ENCODE assay signal across 10 cellular contexts in the genomic region with DNA sequence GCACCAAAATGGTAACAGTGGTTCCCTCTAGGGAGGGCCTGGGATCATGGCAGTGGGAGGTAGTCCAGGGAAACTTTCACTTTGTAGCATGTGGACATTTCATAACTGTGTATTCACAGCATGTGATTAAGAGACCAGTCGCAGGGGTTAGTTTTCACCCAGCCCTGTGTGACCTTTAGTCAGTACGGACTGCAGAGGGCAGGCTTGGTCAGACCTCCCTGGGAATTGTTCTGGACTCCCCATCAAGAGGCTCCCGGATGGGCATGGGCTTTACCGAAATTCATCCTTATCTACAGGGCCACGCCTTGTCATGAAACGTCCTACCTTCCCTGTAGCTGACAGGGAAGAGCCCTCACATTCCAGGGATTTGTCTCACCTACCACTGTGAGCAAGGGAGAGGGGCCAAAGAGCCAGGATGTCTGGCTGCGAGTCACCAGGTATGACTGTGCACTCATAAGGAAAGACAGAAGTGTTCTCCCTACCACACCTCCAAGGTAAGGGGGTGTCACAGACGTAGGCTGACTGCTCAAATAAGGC. TPM values are rescaled to one million over a fixed set of nuclear protein-coding genes. Genes with fewer than 3 reads are reported as not detected.
DNase-seq lines count a peak whose midpoint lies in the region; ATAC-seq and TF ChIP-seq lines count a peak whose summit lies in the region.
"Had no signal": no experiment of that assay in that cellular context is flagged by ENCODE, and none has a peak within 500 bp of the region (broad histone marks: within the 10 kb centered on the region; RNA-seq: fewer than 3 reads in every experiment).

No MANE protein-coding gene starts in this region.

- H3K9me3 Mint-ChIP-seq in WTC11, result no peaks in the 10 kb centered on the region

- POLR2A ChIA-PET in WTC11 (lab: Charles Lee), result no interaction called here

- no peaks in the 10 kb centered on the region for H3K9me3 ChIP-seq in MG63
- no peaks in the 10 kb centered on the region for H3K9me3 ChIP-seq in esophagus (ENCODE audit: control insufficient read depth in 2 of 2, insufficient read depth in 1 of 2, low read depth in 1 of 2, low read length in 1 of 2)
- no peaks in the 10 kb centered on the region for H3K9me3 ChIP-seq in transverse colon

- peaks cover 41% of the 10 kb centered on the region for H3K36me3 Mint-ChIP-seq in WTC11

- H3K27ac ChIP-seq in esophagus (ENCODE audit: low read depth in 2 of 2, low read length in 1 of 2), result peak overlapping the region; percentile 87 to 88
- H3K27ac ChIP-seq in transverse colon, result peak overlapping the region; percentile 67 to 83 (median 72)

- intact Hi-C loops in transverse colon (cut with DNase I; ENCODE audit: low total_unique reads), result no loop called here

- ATAC-seq in left lobe of liver, result peak; percentile 75
- no peak for ATAC-seq in WTC11
- ATAC-seq in HG03175 (IDR thresholded peaks at IDR 0.05; ENCODE audit: unreplicated experiment), result no peak
- ATAC-seq in GM21360 (IDR thresholded peaks at IDR 0.05; ENCODE audit: unreplicated experiment), result no peak

- TF ChIP-seq EP300 in transverse colon (IDR thresholded peaks at IDR 0.05; ENCODE audit: low read depth), result no peak

- H3K27me3 ChIP-seq in MG63 (no peaks in the 10 kb centered on the region), esophagus (ENCODE audit: control insufficient read depth in 1 of 2, insufficient read depth in 2 of 2, low read length in 2 of 2) (no peaks in the 10 kb centered on the region), transverse colon (no peaks in the 10 kb centered on the region)

- DNase-seq in MG63, result peak; percentile 29
- DNase-seq in left lobe of liver (ENCODE audit: low spot score), result peak; percentile 88
- DNase-seq in transverse colon, result no peak
- DNase-seq in WTC11 (ENCODE audit: low spot score), result no peak
- no peak for DNase-seq in COR-L47 (lab: John Stamatoyannopoulos, UW)
- DNase-seq: DMS79; stimulated activated CD4-positive, alpha-beta T cell treated with anti-CD3 and anti-CD28 coated beads, Interleukin-4, amount 100 ng/mL, for 4 hours had no signal

- H3K27ac Mint-ChIP-seq in WTC11, result no peak overlapping the region

- CTCF ChIA-PET in WTC11 (lab: Charles Lee), result interaction anchor here (1.1 to 2.5 kb wide), 3 partner anchors 8 to 70 kb away, joined by 3 to 16 read pairs (median 7); no protein-coding TSS in a partner anchor

- H3K4me3 ChIP-seq in MG63 (no peak overlapping the region), esophagus (ENCODE audit: low read depth in 1 of 2, low read length in 2 of 2) (no peak overlapping the region), transverse colon (no peak overlapping the region)

- TF ChIP-seq CTCF in transverse colon (IDR thresholded peaks at IDR 0.05), result no peak
- TF ChIP-seq CTCF in WTC11 (IDR thresholded peaks at IDR 0.05), result no peak

- no peak overlapping the region for H3K4me3 Mint-ChIP-seq in WTC11

- peaks cover 4% of the 10 kb centered on the region; the same call in 1 of the 2 replicates for H3K4me1 Mint-ChIP-seq in WTC11

- H3K36me3 ChIP-seq in MG63 (peaks cover 78% of the 10 kb centered on the region), esophagus (ENCODE audit: control insufficient read depth in 2 of 2, insufficient read depth in 2 of 2, low read length in 1 of 2) (peaks cover 19 to 47% of the 10 kb centered on the region in 2 donors), transverse colon (peaks cover 0 to 83% (median 40%) of the 10 kb centered on the region in 4 donors)

- no peak for TF ChIP-seq POLR2A in transverse colon (IDR thresholded peaks at IDR 0.05)

- in situ Hi-C loops in transverse colon (cut with MboI; ENCODE audit: low pct_ligation_motif_present in 1 of 4, low pct_unique_long_range_greater_than_20kb in 1 of 4, low sequenced_read_pairs in 3 of 4), result no loop called here

- H3K4me1 ChIP-seq in esophagus (ENCODE audit: control insufficient read depth in 2 of 2, insufficient read depth in 2 of 2, low read length in 1 of 2) (peaks cover 6 to 25% of the 10 kb centered on the region in 2 donors), transverse colon (peaks cover 8 to 20% (median 16%) of the 10 kb centered on the region in 4 donors)

- H3K27me3 Mint-ChIP-seq in WTC11 (ENCODE audit: low read depth), result no peaks in the 10 kb centered on the region

- WGBS in esophagus, 2 donors, result 72 to 75% methylated on average over 8 of the region's 8 CpGs
- WGBS in transverse colon (ENCODE audit: low coverage in 1 of 2), 2 donors, result 69 to 73% methylated on average over 4 to 8 of the region's 8 CpGs

TF ChIP-seq in WTC11, 78 proteins besides CTCF, POLR2A, EP300 and RAD21 (continues in another document):
- TF ChIP-seq, protein P1, sequence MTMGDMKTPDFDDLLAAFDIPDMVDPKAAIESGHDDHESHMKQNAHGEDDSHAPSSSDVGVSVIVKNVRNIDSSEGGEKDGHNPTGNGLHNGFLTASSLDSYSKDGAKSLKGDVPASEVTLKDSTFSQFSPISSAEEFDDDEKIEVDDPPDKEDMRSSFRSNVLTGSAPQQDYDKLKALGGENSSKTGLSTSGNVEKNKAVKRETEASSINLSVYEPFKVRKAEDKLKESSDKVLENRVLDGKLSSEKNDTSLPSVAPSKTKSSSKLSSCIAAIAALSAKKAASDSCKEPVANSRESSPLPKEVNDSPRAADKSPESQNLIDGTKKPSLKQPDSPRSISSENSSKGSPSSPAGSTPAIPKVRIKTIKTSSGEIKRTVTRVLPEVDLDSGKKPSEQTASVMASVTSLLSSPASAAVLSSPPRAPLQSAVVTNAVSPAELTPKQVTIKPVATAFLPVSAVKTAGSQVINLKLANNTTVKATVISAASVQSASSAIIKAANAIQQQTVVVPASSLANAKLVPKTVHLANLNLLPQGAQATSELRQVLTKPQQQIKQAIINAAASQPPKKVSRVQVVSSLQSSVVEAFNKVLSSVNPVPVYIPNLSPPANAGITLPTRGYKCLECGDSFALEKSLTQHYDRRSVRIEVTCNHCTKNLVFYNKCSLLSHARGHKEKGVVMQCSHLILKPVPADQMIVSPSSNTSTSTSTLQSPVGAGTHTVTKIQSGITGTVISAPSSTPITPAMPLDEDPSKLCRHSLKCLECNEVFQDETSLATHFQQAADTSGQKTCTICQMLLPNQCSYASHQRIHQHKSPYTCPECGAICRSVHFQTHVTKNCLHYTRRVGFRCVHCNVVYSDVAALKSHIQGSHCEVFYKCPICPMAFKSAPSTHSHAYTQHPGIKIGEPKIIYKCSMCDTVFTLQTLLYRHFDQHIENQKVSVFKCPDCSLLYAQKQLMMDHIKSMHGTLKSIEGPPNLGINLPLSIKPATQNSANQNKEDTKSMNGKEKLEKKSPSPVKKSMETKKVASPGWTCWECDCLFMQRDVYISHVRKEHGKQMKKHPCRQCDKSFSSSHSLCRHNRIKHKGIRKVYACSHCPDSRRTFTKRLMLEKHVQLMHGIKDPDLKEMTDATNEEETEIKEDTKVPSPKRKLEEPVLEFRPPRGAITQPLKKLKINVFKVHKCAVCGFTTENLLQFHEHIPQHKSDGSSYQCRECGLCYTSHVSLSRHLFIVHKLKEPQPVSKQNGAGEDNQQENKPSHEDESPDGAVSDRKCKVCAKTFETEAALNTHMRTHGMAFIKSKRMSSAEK (CRISPR knock-in tag; IDR thresholded peaks at IDR 0.05; ENCODE audit: borderline replicate concordance), result no peak
- TF ChIP-seq SMAD4 (CRISPR knock-in tag; IDR thresholded peaks at IDR 0.05) (no peak), NR1H2 (CRISPR knock-in tag; IDR thresholded peaks at IDR 0.05) (no peak)
- TF ChIP-seq, protein P2, sequence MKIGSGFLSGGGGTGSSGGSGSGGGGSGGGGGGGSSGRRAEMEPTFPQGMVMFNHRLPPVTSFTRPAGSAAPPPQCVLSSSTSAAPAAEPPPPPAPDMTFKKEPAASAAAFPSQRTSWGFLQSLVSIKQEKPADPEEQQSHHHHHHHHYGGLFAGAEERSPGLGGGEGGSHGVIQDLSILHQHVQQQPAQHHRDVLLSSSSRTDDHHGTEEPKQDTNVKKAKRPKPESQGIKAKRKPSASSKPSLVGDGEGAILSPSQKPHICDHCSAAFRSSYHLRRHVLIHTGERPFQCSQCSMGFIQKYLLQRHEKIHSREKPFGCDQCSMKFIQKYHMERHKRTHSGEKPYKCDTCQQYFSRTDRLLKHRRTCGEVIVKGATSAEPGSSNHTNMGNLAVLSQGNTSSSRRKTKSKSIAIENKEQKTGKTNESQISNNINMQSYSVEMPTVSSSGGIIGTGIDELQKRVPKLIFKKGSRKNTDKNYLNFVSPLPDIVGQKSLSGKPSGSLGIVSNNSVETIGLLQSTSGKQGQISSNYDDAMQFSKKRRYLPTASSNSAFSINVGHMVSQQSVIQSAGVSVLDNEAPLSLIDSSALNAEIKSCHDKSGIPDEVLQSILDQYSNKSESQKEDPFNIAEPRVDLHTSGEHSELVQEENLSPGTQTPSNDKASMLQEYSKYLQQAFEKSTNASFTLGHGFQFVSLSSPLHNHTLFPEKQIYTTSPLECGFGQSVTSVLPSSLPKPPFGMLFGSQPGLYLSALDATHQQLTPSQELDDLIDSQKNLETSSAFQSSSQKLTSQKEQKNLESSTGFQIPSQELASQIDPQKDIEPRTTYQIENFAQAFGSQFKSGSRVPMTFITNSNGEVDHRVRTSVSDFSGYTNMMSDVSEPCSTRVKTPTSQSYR (CRISPR knock-in tag; IDR thresholded peaks at IDR 0.05), result no peak
- TF ChIP-seq, protein P3, sequence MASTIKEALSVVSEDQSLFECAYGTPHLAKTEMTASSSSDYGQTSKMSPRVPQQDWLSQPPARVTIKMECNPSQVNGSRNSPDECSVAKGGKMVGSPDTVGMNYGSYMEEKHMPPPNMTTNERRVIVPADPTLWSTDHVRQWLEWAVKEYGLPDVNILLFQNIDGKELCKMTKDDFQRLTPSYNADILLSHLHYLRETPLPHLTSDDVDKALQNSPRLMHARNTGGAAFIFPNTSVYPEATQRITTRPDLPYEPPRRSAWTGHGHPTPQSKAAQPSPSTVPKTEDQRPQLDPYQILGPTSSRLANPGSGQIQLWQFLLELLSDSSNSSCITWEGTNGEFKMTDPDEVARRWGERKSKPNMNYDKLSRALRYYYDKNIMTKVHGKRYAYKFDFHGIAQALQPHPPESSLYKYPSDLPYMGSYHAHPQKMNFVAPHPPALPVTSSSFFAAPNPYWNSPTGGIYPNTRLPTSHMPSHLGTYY (CRISPR knock-in tag; IDR thresholded peaks at IDR 0.05), result no peak

RNA-seq across cellular contexts. Expression of a gene that starts 19.9 kb away (rescaled TPM):
- 2.3 and 5.6 TPM in 2 replicates for total RNA-seq in MG63 (2014; rRNA removed; shearing (Covaris generic); ENCODE audit: low replicate concordance)
- 100 to 1,000 TPM; 143 to 277 TPM for polyA plus RNA-seq in esophagus
- total RNA-seq in left lobe of liver (199 TPM), transverse colon (100 to 1,000 TPM; 252 to 758 (median 352) TPM), WTC11 (2021) (24.5 to 26.9 TPM (median 26.2 TPM) in 3 replicates)

RNA-seq across cellular contexts. Expression of a gene that starts 40.6 kb away (rescaled TPM):
- 74.2 and 76.6 TPM in 2 replicates for total RNA-seq in MG63 (2014; rRNA removed; shearing (Covaris generic); ENCODE audit: low replicate concordance)
- 100 to 1,000 TPM in 1 of 2 donors, 10 to 100 TPM in 1; 68.3 to 140 TPM for polyA plus RNA-seq in esophagus
- total RNA-seq in left lobe of liver (74.5 TPM), transverse colon (100 to 1,000 TPM in 3 of 4 donors, 10 to 100 TPM in 1; 63.9 to 296 (median 223) TPM), WTC11 (2021) (41.1 to 48.9 TPM (median 47.0 TPM) in 3 replicates)

Comparison
In these comparisons a context has a peak if more than half of its experiments do, and no peak if none do; other contexts are left out.
1. DNase-seq: peak in MG63 (single experiment) and left lobe of liver (single experiment); none in transverse colon (single experiment), WTC11 (single experiment) and COR-L47 (single experiment).